In the genomic region with DNA sequence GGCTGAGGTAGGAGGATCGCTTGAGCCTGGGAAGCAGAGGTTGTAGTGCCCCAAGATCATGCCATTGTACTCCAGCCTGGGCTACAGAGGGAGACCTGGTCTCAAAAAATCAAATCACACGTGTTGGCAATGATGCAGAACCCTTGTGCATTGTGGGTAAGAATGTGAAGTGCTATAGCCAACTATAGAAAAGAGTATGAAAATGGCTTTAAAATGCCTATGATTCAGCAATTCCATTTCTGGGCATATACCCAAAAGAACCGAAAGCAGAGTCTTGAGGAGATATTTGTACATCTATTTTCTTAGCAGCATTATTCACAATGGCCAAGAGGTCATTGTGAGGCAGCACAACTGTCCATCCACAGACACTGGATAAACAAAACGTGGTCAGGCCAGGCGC, we compare ENCODE assay signal across 15 cellular contexts. TPM values are rescaled to one million over a fixed set of nuclear protein-coding genes. Genes with fewer than 3 reads are reported as not detected.
A peak's percentile ranks its signal among the peaks of the same experiment; 100 is the strongest.
DNase-seq lines count a peak whose midpoint lies in the region; ATAC-seq and TF ChIP-seq lines count a peak whose summit lies in the region.
"Had no signal": no experiment of that assay in that cellular context is flagged by ENCODE, and none has a peak within 500 bp of the region (broad histone marks: within the 10 kb centered on the region; RNA-seq: fewer than 3 reads in every experiment).

No MANE protein-coding gene starts in this region.

- no peaks in the 10 kb centered on the region for H3K9me2 ChIP-seq in PC-3 (replicated peaks; ENCODE audit: low read length)

- POLR2A ChIA-PET in BJ (lab: Charles Lee) (no interaction called here), PC-3 (lab: Charles Lee; ENCODE audit: unreplicated experiment) (no interaction called here), HEK293T (lab: Yijun Ruan, JAX) (no interaction called here)

- H3K9me3 Mint-ChIP-seq in Calu3 (ENCODE audit: low read depth, unreplicated experiment) (no peaks in the 10 kb centered on the region), endodermal cell (no peaks in the 10 kb centered on the region)
- H3K9me3 Mint-ChIP-seq: activated CD4-positive, alpha-beta memory T cell treated with anti-CD3 and anti-CD28 coated beads, Interleukin-2, amount 10 ng/mL, durations not matched to agents 7 days and 5 days; H9; mesothelial cell of epicardium; T-helper 1 cell treated with Interleukin-12 subunit alpha and Interleukin-12 subunit beta and Interleukin-4 antibody, amounts not matched to agents 30 μg/mL and 1 μg/mL, for 36 hours had no signal

- H4K20me1 ChIP-seq in PC-3 (ENCODE audit: low read length) = no peaks in the 10 kb centered on the region

- H3K79me2 ChIP-seq in PC-3 (ENCODE audit: low read length) = peaks cover 10% of the 10 kb centered on the region; the same call in 1 of the 2 replicates

- H3K4me3 ChIP-seq in BJ (ENCODE audit: low read depth, low read length) (no peak overlapping the region), PC-3 (ENCODE audit: low read length) (no peak overlapping the region), dorsolateral prefrontal cortex (no peak overlapping the region), mucosa of descending colon (no peak overlapping the region), endodermal cell (ENCODE audit: low read length) (no peak overlapping the region)

- ATAC-seq in PC-3 = no peak
- no peak for ATAC-seq in mucosa of descending colon

- H2AFZ ChIP-seq in PC-3 (ENCODE audit: low read length) = no peak overlapping the region

- H3K9me3 ChIP-seq in PC-3 (ENCODE audit: low read length) = no peaks in the 10 kb centered on the region
- no peaks in the 10 kb centered on the region for H3K9me3 ChIP-seq in mucosa of descending colon
- no peaks in the 10 kb centered on the region for H3K9me3 ChIP-seq in endodermal cell (ENCODE audit: control insufficient read depth, low read length)

- H3K27me3 ChIP-seq in BJ (ENCODE audit: control insufficient read depth, insufficient read depth, low read length) = no peaks in the 10 kb centered on the region
- no peaks in the 10 kb centered on the region for H3K27me3 ChIP-seq in PC-3 (ENCODE audit: low read length)
- no peaks in the 10 kb centered on the region for H3K27me3 ChIP-seq in dorsolateral prefrontal cortex
- H3K27me3 ChIP-seq in endodermal cell (ENCODE audit: control insufficient read depth, insufficient read depth, low read length, poor library complexity, severe bottlenecking) = peaks cover 21% of the 10 kb centered on the region

- BruUV-seq in PC-3 (replicated peaks; lab: Mats Ljungman, UMichigan) (no TSS peak), Calu3 (replicated peaks; lab: Mats Ljungman, UMichigan) (no TSS peak)

- CTCF ChIA-PET in BJ (lab: Yijun Ruan, JAX) (interaction anchor here (1.8 kb wide), 1 partner anchor 214 kb away, joined by 8 read pairs; no protein-coding TSS in a partner anchor), PC-3 (lab: Charles Lee) (interaction anchor here (0.9 kb wide), 1 partner anchor 97 kb away, joined by 4 read pairs; no protein-coding TSS in a partner anchor), Calu3 (lab: Charles Lee) (no interaction called here), HEK293T (lab: Yijun Ruan, JAX) (no interaction called here)

- H3K27ac Mint-ChIP-seq in Calu3 (ENCODE audit: unreplicated experiment) (no peak overlapping the region), endodermal cell (no peak overlapping the region)
- H3K27ac Mint-ChIP-seq: activated CD4-positive, alpha-beta memory T cell treated with anti-CD3 and anti-CD28 coated beads, Interleukin-2, amount 10 ng/mL, durations not matched to agents 7 days and 5 days; mesothelial cell of epicardium; T-helper 1 cell treated with Interleukin-12 subunit alpha and Interleukin-12 subunit beta and Interleukin-4 antibody, amounts not matched to agents 30 μg/mL and 1 μg/mL, for 36 hours had no signal

- no peaks in the 10 kb centered on the region for H3F3A ChIP-seq in PC-3 (ENCODE audit: low read length, unreplicated experiment)

- H3K9ac ChIP-seq in PC-3 (ENCODE audit: low read length) (no peak overlapping the region), endodermal cell (ENCODE audit: extremely low read depth, low read length, poor library complexity, severe bottlenecking) (no peak overlapping the region)

- H3K4me2 ChIP-seq in PC-3 (ENCODE audit: low read length) = no peak overlapping the region

- peaks cover 29% of the 10 kb centered on the region for H3K27me3 Mint-ChIP-seq in Calu3 (ENCODE audit: unreplicated experiment)
- H3K27me3 Mint-ChIP-seq in endodermal cell (ENCODE audit: insufficient read depth) = peaks cover 8% of the 10 kb centered on the region

- intact Hi-C loops in PC-3 (cut with micrococcal nuclease) (loop anchor here (5.0 kb wide), 1 partner anchor 77 kb away; a partner anchor contains a TSS), dorsolateral prefrontal cortex (cut with DNase I) (loop anchor here (5.0 to 10.0 kb wide), 4 partner anchors 77 to 441 kb away; a partner anchor contains a TSS), mucosa of descending colon (cut with DNase I, micrococcal nuclease) (loop anchor here in 1 of 2 donors (10.0 kb wide), 1 partner anchor 51 kb away; no protein-coding TSS in a partner anchor), Calu3 (cut with micrococcal nuclease; ENCODE audit: unreplicated experiment) (loop anchor here (10.0 kb wide), 1 partner anchor 99 kb away; a partner anchor contains a TSS)

- peaks cover 12% of the 10 kb centered on the region for H3K4me1 ChIP-seq in PC-3 (ENCODE audit: insufficient read depth, low read length)
- peaks cover 14% of the 10 kb centered on the region for H3K4me1 ChIP-seq in mucosa of descending colon (ENCODE audit: low read depth)
- H3K4me1 ChIP-seq in endodermal cell (ENCODE audit: control insufficient read depth, insufficient read depth, low read length) = no peaks in the 10 kb centered on the region

- H3K4me1 Mint-ChIP-seq in Calu3 (ENCODE audit: low read depth, unreplicated experiment) (no peaks in the 10 kb centered on the region), endodermal cell (no peaks in the 10 kb centered on the region)

- 87 to 92% methylated on average over 5 of the region's 5 CpGs for WGBS in endodermal cell (ENCODE audit: insufficient coverage in 1 of 2, insufficient read length in 1 of 2), 2 experiments

- TF ChIP-seq CTCF in BJ (IDR thresholded peaks at IDR 0.05; ENCODE audit: insufficient read depth, low read depth, low read length) (no peak), PC-3 (conservative IDR thresholded peaks at IDR 0.05; ENCODE audit: low read depth, low read length) (no peak), dorsolateral prefrontal cortex (IDR thresholded peaks at IDR 0.05 in 54 of 56, conservative IDR thresholded peaks at IDR 0.05 in 2 of 56; ENCODE audit: low read depth in 1 of 56, partially characterized antibody in 56 of 56) (no peak), mucosa of descending colon (IDR thresholded peaks at IDR 0.05) (no peak), Calu3 (IDR thresholded peaks at IDR 0.05; ENCODE audit: unreplicated experiment) (no peak), endodermal cell (conservative IDR thresholded peaks at IDR 0.05) (no peak)

- peaks cover 13% of the 10 kb centered on the region for H3K36me3 Mint-ChIP-seq in Calu3 (ENCODE audit: insufficient read depth, unreplicated experiment)
- H3K36me3 Mint-ChIP-seq in endodermal cell (ENCODE audit: low read depth) = no peaks in the 10 kb centered on the region
- H3K36me3 Mint-ChIP-seq: mesothelial cell of epicardium had no signal

- H3K4me3 Mint-ChIP-seq in Calu3 (ENCODE audit: low read depth, unreplicated experiment) (no peak overlapping the region), endodermal cell (no peak overlapping the region)
- H3K4me3 Mint-ChIP-seq: activated CD4-positive, alpha-beta memory T cell treated with anti-CD3 and anti-CD28 coated beads, Interleukin-2, amount 10 ng/mL, durations not matched to agents 7 days and 5 days; H9; mesothelial cell of epicardium; T-helper 1 cell treated with Interleukin-12 subunit alpha and Interleukin-12 subunit beta and Interleukin-4 antibody, amounts not matched to agents 30 μg/mL and 1 μg/mL, for 36 hours had no signal

- DNase-seq in BJ (ENCODE audit: low read depth) = peak; percentile 67
- peak; percentile 78 for DNase-seq in PC-3
- DNase-seq in dorsolateral prefrontal cortex = no peak
- peak; percentile 17 for DNase-seq in pulmonary artery endothelial cell (ENCODE audit: low read depth, low spot score)
- DNase-seq in mucosa of descending colon = no peak
- DNase-seq in Calu3 = no peak
- no peak for DNase-seq in endodermal cell
- DNase-seq in HEK293T (ENCODE audit: extremely low spot score) = no peak
- DNase-seq: activated CD4-positive, alpha-beta memory T cell treated with anti-CD3 and anti-CD28 coated beads, Interleukin-2, amount 10 ng/mL, durations not matched to agents 7 days and 5 days; activated naive CD4-positive, alpha-beta T cell treated with anti-CD3 and anti-CD28 coated beads, Interleukin-2, amount 50 U/mL, for 16 hours; H9; NCI-H1694 treated with DMSO at 0.1 percent for 48 hours; substantia nigra had no signal

- H3K27ac ChIP-seq in PC-3 (ENCODE audit: low read length) (no peak overlapping the region), dorsolateral prefrontal cortex (peak overlapping the region in 35 of 59 donors; percentile 2 to 96 (median 62)), endodermal cell (ENCODE audit: low read depth, low read length) (no peak overlapping the region)

- peaks cover 5% of the 10 kb centered on the region for H3K36me3 ChIP-seq in BJ (ENCODE audit: control insufficient read depth, insufficient read depth, low read length)
- H3K36me3 ChIP-seq in PC-3 (ENCODE audit: low read depth, low read length) = no peaks in the 10 kb centered on the region
- no peaks in the 10 kb centered on the region for H3K36me3 ChIP-seq in mucosa of descending colon (ENCODE audit: low read depth)
- no peaks in the 10 kb centered on the region for H3K36me3 ChIP-seq in endodermal cell (ENCODE audit: control insufficient read depth, insufficient read depth, low read length)

RNA-seq across cellular contexts. Expression of a gene that starts 2.6 kb away (rescaled TPM):
- polyA plus RNA-seq in BJ (2011; rRNA removed) = 158 and 271 TPM in 2 replicates
- polyA minus RNA-seq in BJ (2011; rRNA and poly(A)+ RNA removed) = 134 and 281 TPM in 2 replicates
- total RNA-seq in PC-3 (2014; rRNA removed) (67.9 and 119 TPM in 2 replicates), dorsolateral prefrontal cortex (100 to 1,000 TPM in 31 of 120 experiments, 10 to 100 TPM in 89; 52.0 to 134 (median 87.6) TPM), pulmonary artery endothelial cell (180 and 194 TPM in 2 replicates), mucosa of descending colon (10 to 100 TPM in 2 of 3 donors, 1 to 10 TPM in 1; 8.4 to 21.0 (median 11.5) TPM), Calu3 (2022) (19.7 and 20.5 TPM in 2 replicates), endodermal cell (10 to 100 TPM; 24.8 to 28.4 TPM)
- polyA plus RNA-seq in endodermal cell (2013, experiment 1 of 2) = 13.6 TPM
- polyA plus RNA-seq in endodermal cell (2013, experiment 2 of 2) = 15.8 TPM

RNA-seq across cellular contexts. Expression of a gene that starts 23.4 kb away (rescaled TPM):
- polyA plus RNA-seq in BJ (2011; rRNA removed) = 9.4 and 15.1 TPM in 2 replicates
- 7.3 and 9.6 TPM in 2 replicates for polyA minus RNA-seq in BJ (2011; rRNA and poly(A)+ RNA removed)
- total RNA-seq in PC-3 (2014; rRNA removed) (6.6 and 7.9 TPM in 2 replicates), dorsolateral prefrontal cortex (10 to 100 TPM in 71 of 120 experiments, 1 to 10 TPM in 49; 5.8 to 23.3 (median 10.7) TPM), pulmonary artery endothelial cell (0.92 and 1.9 TPM in 2 replicates), mucosa of descending colon (10 to 100 TPM in 2 of 3 donors, 1 to 10 TPM in 1; 2.6 to 15.0 (median 11.8) TPM), Calu3 (2022) (0.76 and 2.4 TPM in 2 replicates), endodermal cell (10 to 100 TPM in 1 of 2 donors, 1 to 10 TPM in 1; 9.7 to 14.9 TPM)
- 8.2 TPM for polyA plus RNA-seq in endodermal cell (2013, experiment 1 of 2)
- 3.6 TPM for polyA plus RNA-seq in endodermal cell (2013, experiment 2 of 2)
- total RNA-seq: activated CD4-positive, alpha-beta memory T cell treated with anti-CD3 and anti-CD28 coated beads, Interleukin-2, amount 10 ng/mL, durations not matched to agents 7 days and 5 days had no signal

RNA-seq across cellular contexts. Expression of a gene that starts 56.2 kb away (rescaled TPM):
- polyA plus RNA-seq in BJ (2011; rRNA removed) = 5.1 and 6.4 TPM in 2 replicates
- polyA minus RNA-seq in BJ (2011; rRNA and poly(A)+ RNA removed) = 2.9 and 4.6 TPM in 2 replicates
- 0.22 TPM in 1 of 2 replicates, not detected in the other for total RNA-seq in PC-3 (2014; rRNA removed)
- 100 to 1,000 TPM in 2 of 120 experiments, 10 to 100 TPM in 118; 10.7 to 176 (median 32.0) TPM for total RNA-seq in dorsolateral prefrontal cortex
- under 0.01 and 0.04 TPM in 2 replicates for total RNA-seq in pulmonary artery endothelial cell
- total RNA-seq in mucosa of descending colon = 1 to 10 TPM in 2 of 3 donors, under 1 TPM in 1; 0.41 to 2.8 (median 1.8) TPM
- total RNA-seq in Calu3 (2022) = 0.78 and 1.1 TPM in 2 replicates
- total RNA-seq in endodermal cell = under 1 TPM; 0.26 to 0.40 TPM
- 0.82 TPM for polyA plus RNA-seq in endodermal cell (2013, experiment 1 of 2)
- polyA plus RNA-seq in endodermal cell (2013, experiment 2 of 2) = 0.75 TPM

Comparison
In these comparisons a context has a peak if more than half of its experiments do, and no peak if none do; other contexts are left out.
1. DNase-seq: peak in BJ (single experiment), PC-3 (single experiment) and pulmonary artery endothelial cell (single experiment); none in dorsolateral prefrontal cortex (0 of 10), mucosa of descending colon (0 of 3), Calu3 (single experiment), endodermal cell (single experiment) and HEK293T (single experiment).
2. H3K27ac ChIP-seq: peak in dorsolateral prefrontal cortex (35 of 59); none in PC-3 (single experiment) and endodermal cell (single experiment).
3. CTCF ChIA-PET loops: an anchor here in BJ (1.8 kb wide) and PC-3 (0.9 kb wide); none called in Calu3 and HEK293T.